ENCODE assay signal across 8 cellular contexts in the genomic region with DNA sequence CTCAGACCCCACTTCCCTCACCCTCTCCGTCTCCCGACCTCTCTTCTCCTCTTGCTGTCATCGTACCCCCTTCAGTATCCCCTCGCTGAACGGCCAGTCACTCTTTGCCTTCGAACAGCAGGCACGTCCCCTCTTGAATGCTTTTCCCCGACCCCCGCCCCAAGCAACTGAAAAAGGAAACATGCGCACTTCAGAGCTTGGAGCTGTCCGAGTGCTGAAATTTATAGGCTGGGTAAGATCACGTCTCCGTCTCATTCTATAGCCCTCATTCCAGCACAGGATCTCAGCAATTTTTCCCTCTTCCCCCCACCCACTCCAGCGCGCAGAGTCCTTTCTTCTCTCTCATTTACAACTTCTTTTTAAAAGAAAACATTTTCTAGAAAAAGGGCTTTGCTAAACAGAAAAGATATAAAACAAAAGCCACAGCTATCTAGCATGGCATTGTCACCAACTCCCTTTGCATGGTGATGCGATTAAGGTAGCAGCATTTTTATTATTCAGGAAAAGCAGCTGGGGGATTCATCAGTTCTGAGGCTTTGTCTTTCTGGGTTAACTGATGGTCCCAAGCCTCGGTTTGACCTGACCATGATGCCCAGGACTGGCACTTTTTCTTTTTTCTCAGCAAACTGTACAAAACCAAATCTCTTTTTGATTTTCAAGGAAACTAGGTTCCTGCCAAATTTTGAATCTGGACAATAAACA.
DNase-seq lines count a peak whose midpoint lies in the region; ATAC-seq and TF ChIP-seq lines count a peak whose summit lies in the region.

A gene (plus strand): TSS at position 249 of the 702 bp plus-strand sequence. CDS start 522 bp downstream, outside the sequence.

- no peak for TF ChIP-seq EP300 in Ishikawa (IDR thresholded peaks at IDR 0.05; ENCODE audit: borderline replicate concordance)

- in situ Hi-C loops in T47D (cut with HindIII; ENCODE audit: low pct_unique_long_range_greater_than_20kb, low sequenced_read_pairs) = no loop called here

- ATAC-seq in HG03460 (IDR thresholded peaks at IDR 0.05; ENCODE audit: unreplicated experiment) = no peak

- DNase-seq in D341Med (ENCODE audit: low spot score) (peak; percentile 15), T47D (ENCODE audit: low read depth in 1 of 2, low spot score in 1 of 2) (peak; percentile 16 to 56), midbrain (lab: John Stamatoyannopoulos, UW) (peak; percentile 13), NCI-H446 (lab: John Stamatoyannopoulos, UW) (no peak), NCI-H187 treated with DMSO at 0.1 percent for 48 hours (lab: John Stamatoyannopoulos, UW) (no peak), NCI-H1048 (lab: John Stamatoyannopoulos, UW) (no peak)

- no peak for TF ChIP-seq RAD21 in Ishikawa (IDR thresholded peaks at IDR 0.05; ENCODE audit: low read depth)

TF ChIP-seq in Ishikawa, 13 proteins besides CTCF, POLR2A, EP300 and RAD21:
- TF ChIP-seq FOXM1 (IDR thresholded peaks at IDR 0.05; ENCODE audit: borderline replicate concordance, low read depth) = no peak
- TF ChIP-seq, protein P1, sequence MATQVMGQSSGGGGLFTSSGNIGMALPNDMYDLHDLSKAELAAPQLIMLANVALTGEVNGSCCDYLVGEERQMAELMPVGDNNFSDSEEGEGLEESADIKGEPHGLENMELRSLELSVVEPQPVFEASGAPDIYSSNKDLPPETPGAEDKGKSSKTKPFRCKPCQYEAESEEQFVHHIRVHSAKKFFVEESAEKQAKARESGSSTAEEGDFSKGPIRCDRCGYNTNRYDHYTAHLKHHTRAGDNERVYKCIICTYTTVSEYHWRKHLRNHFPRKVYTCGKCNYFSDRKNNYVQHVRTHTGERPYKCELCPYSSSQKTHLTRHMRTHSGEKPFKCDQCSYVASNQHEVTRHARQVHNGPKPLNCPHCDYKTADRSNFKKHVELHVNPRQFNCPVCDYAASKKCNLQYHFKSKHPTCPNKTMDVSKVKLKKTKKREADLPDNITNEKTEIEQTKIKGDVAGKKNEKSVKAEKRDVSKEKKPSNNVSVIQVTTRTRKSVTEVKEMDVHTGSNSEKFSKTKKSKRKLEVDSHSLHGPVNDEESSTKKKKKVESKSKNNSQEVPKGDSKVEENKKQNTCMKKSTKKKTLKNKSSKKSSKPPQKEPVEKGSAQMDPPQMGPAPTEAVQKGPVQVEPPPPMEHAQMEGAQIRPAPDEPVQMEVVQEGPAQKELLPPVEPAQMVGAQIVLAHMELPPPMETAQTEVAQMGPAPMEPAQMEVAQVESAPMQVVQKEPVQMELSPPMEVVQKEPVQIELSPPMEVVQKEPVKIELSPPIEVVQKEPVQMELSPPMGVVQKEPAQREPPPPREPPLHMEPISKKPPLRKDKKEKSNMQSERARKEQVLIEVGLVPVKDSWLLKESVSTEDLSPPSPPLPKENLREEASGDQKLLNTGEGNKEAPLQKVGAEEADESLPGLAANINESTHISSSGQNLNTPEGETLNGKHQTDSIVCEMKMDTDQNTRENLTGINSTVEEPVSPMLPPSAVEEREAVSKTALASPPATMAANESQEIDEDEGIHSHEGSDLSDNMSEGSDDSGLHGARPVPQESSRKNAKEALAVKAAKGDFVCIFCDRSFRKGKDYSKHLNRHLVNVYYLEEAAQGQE (IDR thresholded peaks at IDR 0.05; ENCODE audit: low read depth) = peak; percentile 86

Comparison
In these comparisons a context has a peak if more than half of its experiments do, and no peak if none do; other contexts are left out.
1. DNase-seq: peak in D341Med (single experiment), T47D (2 of 2) and midbrain (single experiment); none in NCI-H446 (0 of 2), NCI-H187 treated with DMSO at 0.1 percent for 48 hours (single experiment) and NCI-H1048 (single experiment).